Comparison of ENCODE assay signal across 1 cellular context in the genomic region with DNA sequence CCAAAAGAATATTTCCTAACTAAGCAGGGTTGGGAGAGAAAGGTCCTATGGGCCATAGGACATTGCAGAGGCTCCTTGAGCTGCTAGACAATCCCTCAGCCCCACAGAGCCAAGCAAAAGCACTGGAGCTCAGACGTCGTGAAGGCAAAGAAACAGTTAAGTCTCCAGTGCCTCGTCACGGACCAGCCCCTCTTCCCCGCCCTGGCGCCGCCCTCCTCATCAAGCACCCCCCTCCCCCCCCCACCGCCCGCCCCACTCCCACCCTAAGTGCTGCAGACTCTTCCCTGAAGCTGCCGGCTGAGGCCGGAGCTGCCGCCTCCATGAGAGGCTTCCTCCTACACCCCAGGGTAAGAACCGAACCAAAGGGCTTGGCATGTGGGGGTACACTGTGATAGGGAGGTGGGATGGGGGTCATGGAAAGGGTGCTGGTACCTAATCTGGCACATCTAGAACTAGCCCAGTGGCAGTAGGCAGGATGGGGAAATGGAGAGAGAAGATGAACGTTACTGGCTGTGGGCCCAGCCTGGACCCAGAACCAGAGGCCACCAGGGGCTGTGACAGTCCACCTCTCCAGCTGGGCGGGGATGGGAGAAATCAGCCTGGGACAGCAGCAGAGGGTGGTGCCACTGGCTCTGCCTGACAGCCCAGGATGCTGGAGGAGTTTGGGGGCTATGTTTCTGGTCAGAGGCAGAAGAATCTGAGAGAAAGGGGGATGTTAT.
TF ChIP-seq lines count a peak whose summit lies in the region.

A gene (plus strand): TSS at position 255 of the 719 bp plus-strand sequence. CDS start 3,866 bp downstream, outside the sequence.

TF ChIP-seq in GM23338, 12 proteins besides CTCF, POLR2A, EP300 and RAD21 (continued from another document):
- TF ChIP-seq, protein P1, sequence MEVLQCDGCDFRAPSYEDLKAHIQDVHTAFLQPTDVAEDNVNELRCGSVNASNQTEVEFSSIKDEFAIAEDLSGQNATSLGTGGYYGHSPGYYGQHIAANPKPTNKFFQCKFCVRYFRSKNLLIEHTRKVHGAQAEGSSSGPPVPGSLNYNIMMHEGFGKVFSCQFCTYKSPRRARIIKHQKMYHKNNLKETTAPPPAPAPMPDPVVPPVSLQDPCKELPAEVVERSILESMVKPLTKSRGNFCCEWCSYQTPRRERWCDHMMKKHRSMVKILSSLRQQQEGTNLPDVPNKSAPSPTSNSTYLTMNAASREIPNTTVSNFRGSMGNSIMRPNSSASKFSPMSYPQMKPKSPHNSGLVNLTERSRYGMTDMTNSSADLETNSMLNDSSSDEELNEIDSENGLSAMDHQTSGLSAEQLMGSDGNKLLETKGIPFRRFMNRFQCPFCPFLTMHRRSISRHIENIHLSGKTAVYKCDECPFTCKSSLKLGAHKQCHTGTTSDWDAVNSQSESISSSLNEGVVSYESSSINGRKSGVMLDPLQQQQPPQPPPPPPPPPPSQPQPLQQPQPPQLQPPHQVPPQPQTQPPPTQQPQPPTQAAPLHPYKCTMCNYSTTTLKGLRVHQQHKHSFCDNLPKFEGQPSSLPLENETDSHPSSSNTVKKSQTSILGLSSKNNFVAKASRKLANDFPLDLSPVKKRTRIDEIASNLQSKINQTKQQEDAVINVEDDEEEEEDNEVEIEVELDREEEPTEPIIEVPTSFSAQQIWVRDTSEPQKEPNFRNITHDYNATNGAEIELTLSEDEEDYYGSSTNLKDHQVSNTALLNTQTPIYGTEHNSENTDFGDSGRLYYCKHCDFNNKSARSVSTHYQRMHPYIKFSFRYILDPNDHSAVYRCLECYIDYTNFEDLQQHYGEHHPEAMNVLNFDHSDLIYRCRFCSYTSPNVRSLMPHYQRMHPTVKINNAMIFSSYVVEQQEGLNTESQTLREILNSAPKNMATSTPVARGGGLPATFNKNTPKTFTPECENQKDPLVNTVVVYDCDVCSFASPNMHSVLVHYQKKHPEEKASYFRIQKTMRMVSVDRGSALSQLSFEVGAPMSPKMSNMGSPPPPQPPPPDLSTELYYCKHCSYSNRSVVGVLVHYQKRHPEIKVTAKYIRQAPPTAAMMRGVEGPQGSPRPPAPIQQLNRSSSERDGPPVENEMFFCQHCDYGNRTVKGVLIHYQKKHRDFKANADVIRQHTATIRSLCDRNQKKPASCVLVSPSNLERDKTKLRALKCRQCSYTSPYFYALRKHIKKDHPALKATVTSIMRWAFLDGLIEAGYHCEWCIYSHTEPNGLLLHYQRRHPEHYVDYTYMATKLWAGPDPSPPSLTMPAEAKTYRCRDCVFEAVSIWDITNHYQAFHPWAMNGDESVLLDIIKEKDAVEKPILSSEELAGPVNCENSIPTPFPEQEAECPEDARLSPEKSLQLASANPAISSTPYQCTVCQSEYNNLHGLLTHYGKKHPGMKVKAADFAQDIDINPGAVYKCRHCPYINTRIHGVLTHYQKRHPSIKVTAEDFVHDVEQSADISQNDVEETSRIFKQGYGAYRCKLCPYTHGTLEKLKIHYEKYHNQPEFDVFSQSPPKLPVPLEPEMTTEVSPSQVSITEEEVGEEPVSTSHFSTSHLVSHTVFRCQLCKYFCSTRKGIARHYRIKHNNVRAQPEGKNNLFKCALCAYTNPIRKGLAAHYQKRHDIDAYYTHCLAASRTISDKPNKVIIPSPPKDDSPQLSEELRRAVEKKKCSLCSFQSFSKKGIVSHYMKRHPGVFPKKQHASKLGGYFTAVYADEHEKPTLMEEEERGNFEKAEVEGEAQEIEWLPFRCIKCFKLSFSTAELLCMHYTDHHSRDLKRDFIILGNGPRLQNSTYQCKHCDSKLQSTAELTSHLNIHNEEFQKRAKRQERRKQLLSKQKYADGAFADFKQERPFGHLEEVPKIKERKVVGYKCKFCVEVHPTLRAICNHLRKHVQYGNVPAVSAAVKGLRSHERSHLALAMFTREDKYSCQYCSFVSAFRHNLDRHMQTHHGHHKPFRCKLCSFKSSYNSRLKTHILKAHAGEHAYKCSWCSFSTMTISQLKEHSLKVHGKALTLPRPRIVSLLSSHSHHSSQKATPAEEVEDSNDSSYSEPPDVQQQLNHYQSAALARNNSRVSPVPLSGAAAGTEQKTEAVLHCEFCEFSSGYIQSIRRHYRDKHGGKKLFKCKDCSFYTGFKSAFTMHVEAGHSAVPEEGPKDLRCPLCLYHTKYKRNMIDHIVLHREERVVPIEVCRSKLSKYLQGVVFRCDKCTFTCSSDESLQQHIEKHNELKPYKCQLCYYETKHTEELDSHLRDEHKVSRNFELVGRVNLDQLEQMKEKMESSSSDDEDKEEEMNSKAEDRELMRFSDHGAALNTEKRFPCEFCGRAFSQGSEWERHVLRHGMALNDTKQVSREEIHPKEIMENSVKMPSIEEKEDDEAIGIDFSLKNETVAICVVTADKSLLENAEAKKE (CRISPR knock-in tag; IDR thresholded peaks at IDR 0.05): no peak
- TF ChIP-seq EZH2phosphoT487 (IDR thresholded peaks at IDR 0.05; ENCODE audit: unreplicated experiment): no peak
